ENCODE assay signal across 10 cellular contexts in genomic region chr7:75966209-75966961, GRCh38. TPM values are rescaled to one million over a fixed set of nuclear protein-coding genes. Genes with fewer than 3 reads are reported as not detected.
DNase-seq lines count a peak whose midpoint lies in the region; ATAC-seq and TF ChIP-seq lines count a peak whose summit lies in the region.
"Had no signal": no experiment of that assay in that cellular context is flagged by ENCODE, and none has a peak within 500 bp of the region (broad histone marks: within the 10 kb centered on the region; RNA-seq: fewer than 3 reads in every experiment).

No MANE protein-coding gene starts in this region.

- DNase-seq in NCI-H748 (lab: John Stamatoyannopoulos, UW; ENCODE audit: unreplicated experiment) (peak; percentile 48), NCI-H748 treated with DMSO at 0.1 percent for 48 hours (lab: John Stamatoyannopoulos, UW) (no peak), coronary artery (ENCODE audit: low spot score) (peak; percentile 95), medulla oblongata (ENCODE audit: extremely low spot score) (peak; percentile 77), upper lobe of right lung (no peak), GOT3 (lab: John Stamatoyannopoulos, UW) (no peak), dedifferentiated amniotic fluid mesenchymal stem cell (ENCODE audit: extremely low spot score) (no peak), GM10248 (ENCODE audit: extremely low spot score) (no peak)
- DNase-seq: KBM-7 had no signal

- peaks cover 23% of the 10 kb centered on the region for H3K36me3 ChIP-seq in upper lobe of right lung

- TF ChIP-seq CTCF in coronary artery (IDR thresholded peaks at IDR 0.05) (no peak), upper lobe of right lung (IDR thresholded peaks at IDR 0.05) (no peak), GM10248 (IDR thresholded peaks at IDR 0.05; ENCODE audit: control extremely low read depth, extremely low read depth, low read depth, missing control alignments) (no peak)

- no peaks in the 10 kb centered on the region for H3K27me3 ChIP-seq in upper lobe of right lung

- peaks cover 40% of the 10 kb centered on the region for H3K4me1 ChIP-seq in upper lobe of right lung

- H3K4me3 ChIP-seq in coronary artery (peak overlapping the region; percentile 54), upper lobe of right lung (no peak overlapping the region)

- H3K9me3 ChIP-seq in upper lobe of right lung, result no peaks in the 10 kb centered on the region

- H3K27ac ChIP-seq in coronary artery (peak overlapping the region; percentile 85 to 94), upper lobe of right lung (peak overlapping the region; percentile 76)
- H3K27ac ChIP-seq: VCaP had no signal

- intact Hi-C loops in upper lobe of right lung (cut with DNase I), result no loop called here

- peak; percentile 25 for ATAC-seq in upper lobe of right lung

- CTCF ChIA-PET in GM10248 (lab: Yijun Ruan, JAX), result interaction anchor here (1.1 to 4.0 kb wide), 2 partner anchors 11 to 54 kb away, joined by 3 to 12 read pairs; no protein-coding TSS in a partner anchor

- POLR2A ChIA-PET in GM10248 (lab: Yijun Ruan, JAX), result no interaction called here

RNA-seq across cellular contexts. Expression of gene TMEM120A, which starts 28.0 kb away (rescaled TPM):
- 43.9 TPM for total RNA-seq in upper lobe of right lung

RNA-seq across cellular contexts. Expression of gene POR, which starts 51.4 kb away (rescaled TPM):
- 232 TPM for total RNA-seq in upper lobe of right lung

Comparison
In these comparisons a context has a peak if more than half of its experiments do, and no peak if none do; other contexts are left out.
1. DNase-seq: peak in NCI-H748 (single experiment), coronary artery (single experiment) and medulla oblongata (single experiment); none in NCI-H748 treated with DMSO at 0.1 percent for 48 hours (single experiment), upper lobe of right lung (single experiment), GOT3 (single experiment), dedifferentiated amniotic fluid mesenchymal stem cell (single experiment) and GM10248 (single experiment).